8 cellular contexts compared by ENCODE assay signal in genomic region chr21:37267269-37268185, GRCh38. TPM values are rescaled to one million over a fixed set of nuclear protein-coding genes. Genes with fewer than 3 reads are reported as not detected.
A peak's percentile ranks its signal among the peaks of the same experiment; 100 is the strongest.
DNase-seq lines count a peak whose midpoint lies in the region; ATAC-seq and TF ChIP-seq lines count a peak whose summit lies in the region.

Gene VPS26C, minus strand, starts transcription at chr21:37267334. Its CDS starts 40 bp downstream, at chr21:37267294.

- TF ChIP-seq CTCF in AG09319 (IDR thresholded peaks at IDR 0.05; ENCODE audit: low read depth, low read length), result no peak

- peak; percentile 88 for ATAC-seq in GM19043 (IDR thresholded peaks at IDR 0.05; ENCODE audit: low read depth, unreplicated experiment)
- peak; percentile 93 for ATAC-seq in HG03378 (IDR thresholded peaks at IDR 0.05; ENCODE audit: unreplicated experiment)

- DNase-seq in AG09319 (ENCODE audit: extremely low read depth, low read depth), result peak; percentile 99
- peak; percentile 97 for DNase-seq in NCI-H460 (ENCODE audit: extremely low read depth, low read depth)
- DNase-seq in activated CD4-positive, CD25-positive, alpha-beta regulatory T cell treated with anti-CD3 and anti-CD28 coated beads, Interleukin-2, amount 50 U/mL, for 72 hours, result peak; percentile 98
- peak; percentile 91 to 95 for DNase-seq in cerebellar nuclear complex (lab: John Stamatoyannopoulos, UW)
- peak; percentile 100 for DNase-seq in islet precursor cell
- DNase-seq in stimulated activated CD4-positive, alpha-beta T cell treated with anti-CD3 and anti-CD28 coated beads, Interleukin-12 subunit alpha, Interleukin-12 subunit beta, amount 100 ng/mL, for 48 hours (ENCODE audit: low read depth in 2 of 3, low spot score in 1 of 3), result peak; percentile 96 to 98 (median 98)

RNA-seq across cellular contexts. Expression of gene VPS26C, which starts in this region (rescaled TPM):
- total RNA-seq in NCI-H460 (2014; rRNA removed; shearing (Covaris generic)), result 32.6 and 41.4 TPM in 2 replicates
- polyA plus RNA-seq in NCI-H460 (2014; cell fraction: nucleus; rRNA removed), result 24.3 and 29.7 TPM in 2 replicates

Comparison
In these comparisons a context has a peak if more than half of its experiments do, and no peak if none do; other contexts are left out.
1. Peak in every context shown above with its lines: DNase-seq and ATAC-seq.